Comparison of ENCODE assay signal across 8 cellular contexts in the genomic region with DNA sequence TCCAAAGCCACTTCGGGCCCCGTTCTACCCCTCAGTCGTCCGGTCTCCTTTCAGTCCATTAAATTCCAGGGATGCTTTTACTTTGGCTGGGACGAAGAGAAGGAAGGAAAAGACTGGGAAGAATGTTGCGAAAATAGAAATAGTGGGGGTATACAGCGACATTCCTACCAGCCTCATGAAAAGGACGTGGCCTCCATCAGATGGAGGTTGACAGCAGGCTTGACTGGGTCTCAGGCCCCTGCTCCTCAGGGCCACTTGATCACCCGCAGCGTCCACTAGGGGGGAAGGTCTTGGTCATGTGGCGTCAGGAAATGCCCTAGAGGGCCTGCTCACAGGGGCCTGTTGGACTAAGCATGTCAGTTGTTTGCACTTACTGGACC. TPM values are rescaled to one million over a fixed set of nuclear protein-coding genes. Genes with fewer than 3 reads are reported as not detected.
DNase-seq lines count a peak whose midpoint lies in the region; ATAC-seq, FAIRE-seq and TF ChIP-seq lines count a peak whose summit lies in the region.

No MANE protein-coding gene starts in this region.

- H3K4me3 ChIP-seq in AG10803 (ENCODE audit: low read length) = peak overlapping the region; percentile 78
- H3K4me3 ChIP-seq in fibroblast of pulmonary artery (replicated peaks; ENCODE audit: low read depth, low read length) = peak overlapping the region; percentile 66
- peak overlapping the region; percentile 82 to 95 for H3K4me3 ChIP-seq in muscle layer of duodenum (ENCODE audit: low read depth in 1 of 2, low read length in 2 of 2)
- H3K4me3 ChIP-seq in vagina = peak overlapping the region; percentile 91 to 95

- CTCF ChIA-PET in activated CD8-positive, alpha-beta T cell treated with anti-CD3 and anti-CD28 coated beads, Interleukin-2, amount 10 ng/mL, durations not matched to agents 7 days and 5 days (lab: Charles Lee) = no interaction called here

- H3K9me3 ChIP-seq in muscle layer of duodenum (ENCODE audit: control insufficient read depth in 1 of 2, low read length in 2 of 2) (no peaks in the 10 kb centered on the region), vagina (no peaks in the 10 kb centered on the region)

- H3K27me3 ChIP-seq in muscle layer of duodenum (ENCODE audit: low read depth, low read length) (no peaks in the 10 kb centered on the region), vagina (no peaks in the 10 kb centered on the region)

- peaks cover 7 to 20% of the 10 kb centered on the region in 2 donors for H3K4me1 ChIP-seq in muscle layer of duodenum (ENCODE audit: control insufficient read depth in 1 of 2, insufficient read depth in 2 of 2, low read length in 2 of 2)
- peaks cover 24% of the 10 kb centered on the region for H3K4me1 ChIP-seq in vagina

- peak; percentile 57 for TF ChIP-seq CTCF in AG10803 (conservative IDR thresholded peaks at IDR 0.05; ENCODE audit: low read length)
- TF ChIP-seq CTCF in fibroblast of pulmonary artery (IDR thresholded peaks at IDR 0.05; ENCODE audit: low read length, missing control alignments) = peak; percentile 50
- TF ChIP-seq CTCF in vagina (IDR thresholded peaks at IDR 0.05) = peak in 2 of 3 experiments; percentile 17 to 46

- peak overlapping the region; percentile 74 for H3K4me3 Mint-ChIP-seq in activated CD8-positive, alpha-beta T cell treated with anti-CD3 and anti-CD28 coated beads, Interleukin-2, amount 10 ng/mL, durations not matched to agents 7 days and 5 days

- no peak for FAIRE-seq in GM12892 (lab: Jason Lieb, UNC)

- peak; percentile 21 for ATAC-seq in HG02970 (IDR thresholded peaks at IDR 0.05; ENCODE audit: low FRiP score, unreplicated experiment)
- ATAC-seq in activated CD8-positive, alpha-beta T cell treated with anti-CD3 and anti-CD28 coated beads, Interleukin-2, amount 10 ng/mL, durations not matched to agents 7 days and 5 days = no peak

- intact Hi-C loops in vagina (cut with DNase I) = no loop called here

- peak overlapping the region; percentile 34 for H3K27ac Mint-ChIP-seq in activated CD8-positive, alpha-beta T cell treated with anti-CD3 and anti-CD28 coated beads, Interleukin-2, amount 10 ng/mL, durations not matched to agents 7 days and 5 days

- peaks cover 10% of the 10 kb centered on the region for H3K27me3 Mint-ChIP-seq in activated CD8-positive, alpha-beta T cell treated with anti-CD3 and anti-CD28 coated beads, Interleukin-2, amount 10 ng/mL, durations not matched to agents 7 days and 5 days (ENCODE audit: low read depth)

- H3K36me3 Mint-ChIP-seq in activated CD8-positive, alpha-beta T cell treated with anti-CD3 and anti-CD28 coated beads, Interleukin-2, amount 10 ng/mL, durations not matched to agents 7 days and 5 days (ENCODE audit: low read depth) = no peaks in the 10 kb centered on the region

- H3K4me1 Mint-ChIP-seq in activated CD8-positive, alpha-beta T cell treated with anti-CD3 and anti-CD28 coated beads, Interleukin-2, amount 10 ng/mL, durations not matched to agents 7 days and 5 days (ENCODE audit: low read depth) = peaks cover 8% of the 10 kb centered on the region

- peak overlapping the region; percentile 97 for H3K27ac ChIP-seq in muscle layer of duodenum (ENCODE audit: low read length)
- H3K27ac ChIP-seq in vagina = peak overlapping the region; percentile 96

- POLR2A ChIA-PET in activated CD8-positive, alpha-beta T cell treated with anti-CD3 and anti-CD28 coated beads, Interleukin-2, amount 10 ng/mL, durations not matched to agents 7 days and 5 days (lab: Charles Lee) = no interaction called here

- H3K36me3 ChIP-seq in muscle layer of duodenum (ENCODE audit: control insufficient read depth in 1 of 2, insufficient read depth in 2 of 2, low read length in 2 of 2) (peaks cover 0 to 8% of the 10 kb centered on the region in 2 donors), vagina (no peaks in the 10 kb centered on the region)

- DNase-seq in AG10803 (ENCODE audit: low read depth) (peak; percentile 82), GM12892 (ENCODE audit: insufficient read length) (peak; percentile 11), NCI-H2029 treated with DMSO at 0.1 percent for 48 hours (lab: John Stamatoyannopoulos, UW) (peak; percentile 62), fibroblast of pulmonary artery (ENCODE audit: low read depth) (peak; percentile 85), vagina (ENCODE audit: extremely low spot score in 2 of 2) (no peak)
- no peak for DNase-seq in activated CD8-positive, alpha-beta T cell treated with anti-CD3 and anti-CD28 coated beads, Interleukin-2, amount 10 ng/mL, durations not matched to agents 7 days and 5 days

- no peaks in the 10 kb centered on the region for H3K9me3 Mint-ChIP-seq in activated CD8-positive, alpha-beta T cell treated with anti-CD3 and anti-CD28 coated beads, Interleukin-2, amount 10 ng/mL, durations not matched to agents 7 days and 5 days (ENCODE audit: insufficient read depth)

- TF ChIP-seq POLR2A in GM12892 (IDR thresholded peaks at IDR 0.05; ENCODE audit: low read depth, low read length) (no peak), vagina (IDR thresholded peaks at IDR 0.05) (no peak)

RNA-seq across cellular contexts. Expression of gene ANKRD50, which starts 0.7 kb away (rescaled TPM):
- 0.76 TPM for polyA plus RNA-seq in GM12892 (2012; ENCODE audit: missing spikeins)
- under 1 TPM; 0.10 to 0.13 TPM for total RNA-seq in activated CD8-positive, alpha-beta T cell treated with anti-CD3 and anti-CD28 coated beads, Interleukin-2, amount 10 ng/mL, durations not matched to agents 7 days and 5 days
- 20.6 TPM for total RNA-seq in vagina

Comparison
In these comparisons a context has a peak if more than half of its experiments do, and no peak if none do; other contexts are left out.
1. DNase-seq: peak in AG10803 (single experiment), GM12892 (single experiment), NCI-H2029 treated with DMSO at 0.1 percent for 48 hours (single experiment) and fibroblast of pulmonary artery (single experiment); none in activated CD8-positive, alpha-beta T cell treated with anti-CD3 and anti-CD28 coated beads, Interleukin-2, amount 10 ng/mL, durations not matched to agents 7 days and 5 days (single experiment) and vagina (0 of 2).
2. RNA of gene ANKRD50, which starts 0.7 kb away (total RNA-seq): 20.6 TPM in vagina (single experiment); 0.10 to 0.13 TPM in activated CD8-positive, alpha-beta T cell treated with anti-CD3 and anti-CD28 coated beads, Interleukin-2, amount 10 ng/mL, durations not matched to agents 7 days and 5 days; every median in the first group is over 10 times any median in the second.
3. Peak in every context shown above with its lines, with median percentiles within 50 percentile points of each other: H3K4me3 ChIP-seq and CTCF ChIP-seq.